In genomic region chr13:23939666-23940065, GRCh38 we compare ENCODE assay signal across 5 cellular contexts. TPM values are rescaled to one million over a fixed set of nuclear protein-coding genes. Genes with fewer than 3 reads are reported as not detected.
"Had no signal": no experiment of that assay in that cellular context is flagged by ENCODE, and none has a peak within 500 bp of the region (broad histone marks: within the 10 kb centered on the region; RNA-seq: fewer than 3 reads in every experiment).

No MANE protein-coding gene starts in this region.

RNA-seq across cellular contexts. Expression of gene C1QTNF9B, which starts 42.4 kb away (rescaled TPM):
- total RNA-seq: GM23248, H1, H4, H7, H9 had no signal
- polyA plus RNA-seq: GM23248 had no signal
